ENCODE assay signal across 14 cellular contexts in genomic region chr15:72511536-72511935, GRCh38.
"Had no signal": no experiment of that assay in that cellular context is flagged by ENCODE, and none has a peak within 500 bp of the region (broad histone marks: within the 10 kb centered on the region; RNA-seq: fewer than 3 reads in every experiment).

No MANE protein-coding gene starts in this region.

- H3K4me3 ChIP-seq: colonic mucosa, gastroesophageal sphincter, lower lobe of right lung, neural progenitor cell, thoracic aorta had no signal

- ATAC-seq: activated CD8-positive, alpha-beta T cell treated with anti-CD3 and anti-CD28 coated beads for 36 hours; activated naive CD8-positive, alpha-beta T cell treated with anti-CD3 and anti-CD28 coated beads, Interleukin-2, amount 50 U/mL, for 24 hours; gastroesophageal sphincter; left cardiac atrium; lower lobe of right lung; stimulated activated effector memory CD8-positive, alpha-beta T cell treated with anti-CD3 and anti-CD28 coated beads, Interleukin-12 subunit alpha, Interleukin-12 subunit beta, amount 100 ng/mL, for 72 hours; WTC11 had no signal

- DNase-seq: activated CD4-positive, alpha-beta T cell treated with anti-CD3 and anti-CD28 coated beads for 4 hours; activated CD8-positive, alpha-beta memory T cell treated with anti-CD3 and anti-CD28 coated beads, Interleukin-2, amount 50 U/mL, for 4 hours; activated CD8-positive, alpha-beta T cell treated with anti-CD3 and anti-CD28 coated beads for 36 hours; activated naive CD4-positive, alpha-beta T cell treated with Interleukin-2 at 50 U/mL for 16 hours; activated naive CD8-positive, alpha-beta T cell treated with anti-CD3 and anti-CD28 coated beads, Interleukin-2, amount 50 U/mL, for 24 hours; colonic mucosa; left cardiac atrium; lower lobe of right lung; naive B cell had no signal
